Comparison of ENCODE assay signal across 11 cellular contexts in genomic region chr3:44198957-44199269, GRCh38. TPM values are rescaled to one million over a fixed set of nuclear protein-coding genes. Genes with fewer than 3 reads are reported as not detected.
DNase-seq lines count a peak whose midpoint lies in the region; ATAC-seq, FAIRE-seq and TF ChIP-seq lines count a peak whose summit lies in the region.
"Had no signal": no experiment of that assay in that cellular context is flagged by ENCODE, and none has a peak within 500 bp of the region (broad histone marks: within the 10 kb centered on the region; RNA-seq: fewer than 3 reads in every experiment).

No MANE protein-coding gene starts in this region.

- no peaks in the 10 kb centered on the region for H3K9me3 ChIP-seq in MM.1S (replicated peaks; ENCODE audit: insufficient read depth, low read length)
- H3K9me3 ChIP-seq in skeletal muscle satellite cell (replicated peaks; ENCODE audit: low read length) = no peaks in the 10 kb centered on the region

- no peak for ATAC-seq in GM21367 (IDR thresholded peaks at IDR 0.05; ENCODE audit: unreplicated experiment)

- intact Hi-C loops in cardiac septum (cut with DNase I) = loop anchor here (2.0 to 10.0 kb wide), 2 partner anchors 344 to 656 kb away; no protein-coding TSS in a partner anchor

- H3K36me3 ChIP-seq in MM.1S (replicated peaks; ENCODE audit: insufficient read depth, low read length) = no peaks in the 10 kb centered on the region
- no peaks in the 10 kb centered on the region for H3K36me3 ChIP-seq in skeletal muscle satellite cell (ENCODE audit: insufficient read depth, low read length)
- H3K36me3 ChIP-seq: brain microvascular endothelial cell had no signal

- 0 out of 2 replicates have a peak overlapping the region, but pooled peaks have one; percentile 10 for H2AFZ ChIP-seq in MM.1S (ENCODE audit: low read length)

- H3K27me3 ChIP-seq in MM.1S (replicated peaks; ENCODE audit: insufficient read depth, low read length) = no peaks in the 10 kb centered on the region
- peaks cover 47% of the 10 kb centered on the region for H3K27me3 ChIP-seq in skeletal muscle satellite cell (ENCODE audit: control insufficient read depth, insufficient read depth, low read length)
- H3K27me3 ChIP-seq: brain microvascular endothelial cell had no signal

- no peak overlapping the region for H3K9ac ChIP-seq in MM.1S (ENCODE audit: low read length)
- H3K9ac ChIP-seq in skeletal muscle satellite cell (ENCODE audit: low read depth, low read length) = no peak overlapping the region

- TF ChIP-seq POLR2A in GM12891 (IDR thresholded peaks at IDR 0.05; ENCODE audit: low read depth, low read length) = no peak

- no peak for TF ChIP-seq CTCF in MM.1S (IDR thresholded peaks at IDR 0.05; ENCODE audit: low read length)

- no peaks in the 10 kb centered on the region for H3K4me1 ChIP-seq in MM.1S (ENCODE audit: low read length)
- no peaks in the 10 kb centered on the region for H3K4me1 ChIP-seq in skeletal muscle satellite cell (ENCODE audit: control insufficient read depth, insufficient read depth, low read length)

- no peaks in the 10 kb centered on the region for H3K79me2 ChIP-seq in MM.1S (ENCODE audit: low read length)

- no peaks in the 10 kb centered on the region for H4K20me1 ChIP-seq in MM.1S (ENCODE audit: insufficient read depth, low read length)

- H3K4me3 ChIP-seq in MM.1S (ENCODE audit: low read length) (no peak overlapping the region), skeletal muscle satellite cell (ENCODE audit: low read length) (no peak overlapping the region)

- no peak overlapping the region for H3K27ac ChIP-seq in MM.1S (ENCODE audit: low read length)
- H3K27ac ChIP-seq: brain microvascular endothelial cell had no signal

- no peak overlapping the region for H3K4me2 ChIP-seq in MM.1S (ENCODE audit: low read depth, low read length)
- H3K4me2 ChIP-seq in skeletal muscle satellite cell (ENCODE audit: low read length) = peak overlapping the region; percentile 42

- H3F3A ChIP-seq in MM.1S (ENCODE audit: insufficient read depth, low read length) = no peaks in the 10 kb centered on the region

- peak; percentile 23 for FAIRE-seq in GM12891 (lab: Jason Lieb, UNC)

- H3K9me2 ChIP-seq in MM.1S (replicated peaks; ENCODE audit: insufficient read depth, low read length) = no peaks in the 10 kb centered on the region

- DNase-seq in GM12891 (ENCODE audit: insufficient read length, low spot score) = no peak
- DNase-seq in MM.1S = no peak
- peak; percentile 5 for DNase-seq in glomerular visceral epithelial cell (ENCODE audit: extremely low spot score)
- no peak for DNase-seq in cardiac septum (ENCODE audit: low spot score)
- no peak for DNase-seq in NCI-H187 treated with DMSO at 0.1 percent for 48 hours (lab: John Stamatoyannopoulos, UW)

TF ChIP-seq in GM12891, 5 proteins besides CTCF, POLR2A, EP300 and RAD21:
- TF ChIP-seq TAF1 (IDR thresholded peaks at IDR 0.05; ENCODE audit: low read depth, low read length) (no peak), PAX5 (IDR thresholded peaks at IDR 0.05; ENCODE audit: insufficient read depth, low read length, severe bottlenecking) (no peak), POU2F2 (IDR thresholded peaks at IDR 0.05; ENCODE audit: low read depth, low read length) (no peak), POLR2AphosphoS5 (IDR thresholded peaks at IDR 0.05; ENCODE audit: low read depth, low read length) (no peak), SPI1 (IDR thresholded peaks at IDR 0.05; ENCODE audit: low read depth, low read length) (no peak)
TF ChIP-seq in GM12891: peak in this region for 0.

RNA-seq across cellular contexts. Expression of gene TOPAZ1, which starts 42.8 kb away (rescaled TPM):
- polyA plus RNA-seq in GM12891 (2012; ENCODE audit: low read depth, missing spikeins) = not detected
- total RNA-seq in skeletal muscle satellite cell (2012; rRNA removed) = not detected in 2 replicates
- not detected for total RNA-seq in cardiac septum
- total RNA-seq: activated CD4-positive, alpha-beta T cell treated with anti-CD3 and anti-CD28 coated beads, Interleukin-2, amount 10 ng/mL, durations not matched to agents 24 days and 14 days; Caco-2 had no signal
- polyA plus RNA-seq: immature natural killer cell had no signal
